In genomic region chr14:69815556-69815955, GRCh38 we compare ENCODE assay signal across 36 cellular contexts. TPM values are rescaled to one million over a fixed set of nuclear protein-coding genes. Genes with fewer than 3 reads are reported as not detected.
"Had no signal": no experiment of that assay in that cellular context is flagged by ENCODE, and none has a peak within 500 bp of the region (broad histone marks: within the 10 kb centered on the region; RNA-seq: fewer than 3 reads in every experiment).

No MANE protein-coding gene starts in this region.

- H3K4me3 ChIP-seq: coronary artery, dorsolateral prefrontal cortex, gastroesophageal sphincter, heart right ventricle had no signal

- H3K9me3 ChIP-seq: gastroesophageal sphincter, heart right ventricle had no signal

- H3K27me3 Mint-ChIP-seq: central memory CD8-positive, alpha-beta T cell had no signal

- H3K4me1 Mint-ChIP-seq: activated T-helper 17 cell treated with anti-CD3 and anti-CD28 coated beads, Interleukin-2, amount 50 U/mL, for 72 hours; central memory CD8-positive, alpha-beta T cell; endodermal cell had no signal

- H3K36me3 ChIP-seq: brain microvascular endothelial cell, gastroesophageal sphincter, heart right ventricle had no signal

- H3K27ac ChIP-seq: brain microvascular endothelial cell, coronary artery, dorsolateral prefrontal cortex, gastroesophageal sphincter, heart right ventricle had no signal

- H3K4me3 Mint-ChIP-seq: activated CD8-positive, alpha-beta T cell treated with anti-CD3 and anti-CD28 coated beads for 36 hours; activated naive CD8-positive, alpha-beta T cell; activated T-cell treated with anti-CD3 and anti-CD28 coated beads, Interleukin-2, amount 50 U/mL, for 4 hours; activated T-helper 17 cell treated with anti-CD3 and anti-CD28 coated beads, Interleukin-2, amount 50 U/mL, for 72 hours; central memory CD8-positive, alpha-beta T cell; dendritic cell treated with granulocyte-macrophage colony-stimulating factor and Interleukin-4, amounts not matched to agents 40 ng/mL and 50 ng/mL, for 4 days; endodermal cell had no signal

- H3K27me3 ChIP-seq: brain microvascular endothelial cell had no signal

- ATAC-seq: activated CD8-positive, alpha-beta T cell treated with anti-CD3 and anti-CD28 coated beads for 36 hours; activated T-cell treated with anti-CD3 and anti-CD28 coated beads, Interleukin-2, amount 50 U/mL, for 4 hours; activated T-helper 17 cell treated with anti-CD3 and anti-CD28 coated beads, Interleukin-2, amount 50 U/mL, for 72 hours; esophagus mucosa; gastroesophageal sphincter; heart right ventricle had no signal

- H3K9me3 Mint-ChIP-seq: activated CD8-positive, alpha-beta T cell treated with anti-CD3 and anti-CD28 coated beads for 36 hours; activated T-cell treated with anti-CD3 and anti-CD28 coated beads, Interleukin-2, amount 50 U/mL, for 4 hours; activated T-helper 17 cell treated with anti-CD3 and anti-CD28 coated beads, Interleukin-2, amount 50 U/mL, for 72 hours; central memory CD8-positive, alpha-beta T cell; dendritic cell treated with granulocyte-macrophage colony-stimulating factor and Interleukin-4, amounts not matched to agents 40 ng/mL and 50 ng/mL, for 4 days; endodermal cell had no signal

- H3K27ac Mint-ChIP-seq: activated CD8-positive, alpha-beta T cell treated with anti-CD3 and anti-CD28 coated beads for 36 hours; activated naive CD8-positive, alpha-beta T cell; activated T-helper 17 cell treated with anti-CD3 and anti-CD28 coated beads, Interleukin-2, amount 50 U/mL, for 72 hours; dendritic cell treated with granulocyte-macrophage colony-stimulating factor and Interleukin-4, amounts not matched to agents 40 ng/mL and 50 ng/mL, for 4 days; endodermal cell had no signal

- H3K36me3 Mint-ChIP-seq: activated naive CD8-positive, alpha-beta T cell had no signal

- DNase-seq: activated CD4-positive, alpha-beta T cell treated with anti-CD3 and anti-CD28 coated beads for 4 hours; activated CD4-positive, alpha-beta T cell treated with anti-CD3 and anti-CD28 coated beads, Interleukin-2, amount 50 U/mL, for 1 hour; activated CD4-positive, alpha-beta T cell treated with anti-CD3 and anti-CD28 coated beads, Interleukin-2, amount 50 U/mL, for 48 hours; activated CD4-positive, CD25-positive, alpha-beta regulatory T cell; activated CD4-positive, CD25-positive, alpha-beta regulatory T cell treated with anti-CD3 and anti-CD28 coated beads, Interleukin-2, amount 50 U/mL, for 72 hours; activated CD8-positive, alpha-beta memory T cell treated with anti-CD3 and anti-CD28 coated beads for 24 hours; activated CD8-positive, alpha-beta T cell treated with anti-CD3 and anti-CD28 coated beads for 36 hours; activated effector memory CD4-positive, alpha-beta T cell treated with Interleukin-2 at 50 U/mL for 16 hours; activated gamma-delta T cell treated with Interleukin-2 at 50 U/mL for 16 hours; activated naive CD4-positive, alpha-beta T cell treated with anti-CD3 and anti-CD28 coated beads, Interleukin-2, amount 50 U/mL, for 16 hours; activated naive CD4-positive, alpha-beta T cell treated with Interleukin-2 at 50 U/mL for 16 hours; activated T-cell treated with anti-CD3 and anti-CD28 coated beads, Interleukin-2, amount 50 U/mL, for 4 hours; amniotic stem cell; anterior cingulate cortex; brain microvascular endothelial cell; dorsolateral prefrontal cortex; effector memory CD4-positive, alpha-beta T cell; endodermal cell; foreskin melanocyte; heart right ventricle; T-helper 2 cell had no signal

RNA-seq across cellular contexts. Expression of gene SLC10A1, which starts 18.5 kb away (rescaled TPM):
- total RNA-seq: activated CD8-positive, alpha-beta T cell treated with anti-CD3 and anti-CD28 coated beads for 36 hours; activated T-cell treated with anti-CD3 and anti-CD28 coated beads, Interleukin-2, amount 50 U/mL, for 4 hours; activated T-helper 17 cell treated with anti-CD3 and anti-CD28 coated beads, Interleukin-2, amount 50 U/mL, for 72 hours; astrocyte; bronchial epithelial cell; cardiac septum; cerebellum; dorsolateral prefrontal cortex; endodermal cell; epithelial cell of proximal tubule; esophagus mucosa; gastroesophageal sphincter; glomerular endothelial cell; heart right ventricle; T-helper 1 cell treated with Interleukin-12 subunit alpha and Interleukin-12 subunit beta and Interleukin-4 antibody, amounts not matched to agents 30 ng/mL and 1 ng/mL, for 36 hours had no signal
- polyA plus RNA-seq: adipose tissue, heart right ventricle had no signal
